ENCODE assay signal across 8 cellular contexts in the genomic region with DNA sequence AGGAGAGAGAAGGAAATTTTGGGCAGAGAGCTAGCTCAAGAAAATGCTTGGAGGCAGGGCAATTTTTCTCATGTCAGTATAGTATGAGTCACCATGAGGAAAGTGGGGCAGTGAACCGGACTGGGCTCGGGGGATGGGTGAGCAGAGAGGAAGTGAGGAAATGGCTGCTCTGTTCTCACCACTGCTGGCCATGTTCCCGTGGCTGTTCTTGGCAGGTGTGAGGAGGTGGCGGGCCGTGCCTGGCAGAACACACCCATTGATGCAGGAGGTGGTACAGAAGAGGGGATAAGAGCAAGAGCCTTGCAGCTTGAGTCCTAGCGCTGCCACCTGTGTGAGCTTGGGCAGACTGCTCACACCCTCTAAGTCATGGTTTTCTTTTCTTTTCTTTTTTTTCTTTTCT.
DNase-seq lines count a peak whose midpoint lies in the region; ATAC-seq, FAIRE-seq and TF ChIP-seq lines count a peak whose summit lies in the region.

No MANE protein-coding gene starts in this region.

- TF ChIP-seq EP300 in HepG2 (IDR thresholded peaks at IDR 0.05; ENCODE audit: low read depth in 2 of 2, low read length in 2 of 2): no peak
- TF ChIP-seq EP300 in HepG2 (CRISPR knock-in tag; IDR thresholded peaks at IDR 0.05; ENCODE audit: borderline replicate concordance): no peak

- H3K4me2 ChIP-seq in HepG2 (ENCODE audit: low read depth, low read length): peak overlapping the region; percentile 31; the same call in 1 of the 2 replicates

- H3K9ac ChIP-seq in HepG2 (ENCODE audit: insufficient read depth, low read depth, low read length): no peak overlapping the region

- H3K4me1 ChIP-seq in HepG2 (ENCODE audit: insufficient read depth, low read length): peaks cover 13% of the 10 kb centered on the region

- TF ChIP-seq POLR2A in NB4 (IDR thresholded peaks at IDR 0.05; ENCODE audit: extremely low read depth, insufficient read length) (no peak), HepG2 (IDR thresholded peaks at IDR 0.05; ENCODE audit: insufficient read depth in 1 of 2, low read depth in 2 of 2, low read length in 2 of 2) (no peak)

- no peaks in the 10 kb centered on the region for H3K9me3 Mint-ChIP-seq in T-helper 2 cell treated with Interferon-gamma antibody and Interleukin-4, amounts not matched to agents 5 μg/mL and 100 μg/mL, for 36 hours

- H3K27ac ChIP-seq in C4-2B: peak overlapping the region; percentile 29; the same call in 1 of the 2 replicates
- no peak overlapping the region for H3K27ac ChIP-seq in HepG2 (ENCODE audit: extremely low read length, insufficient read depth, low read length)

- ATAC-seq in GM21381 (IDR thresholded peaks at IDR 0.05; ENCODE audit: unreplicated experiment): peak; percentile 49
- peak; percentile 78 for ATAC-seq in HepG2
- ATAC-seq in GM19328 (IDR thresholded peaks at IDR 0.05; ENCODE audit: unreplicated experiment): no peak

- BruUV-seq in HepG2 (replicated peaks; lab: Mats Ljungman, UMichigan): no TSS peak

- DNase-seq in NB4 (ENCODE audit: low read depth): peak; percentile 69
- DNase-seq in brain pericyte (ENCODE audit: low read depth, low spot score): peak; percentile 46
- DNase-seq in HepG2 (ENCODE audit: low spot score): peak; percentile 33
- DNase-seq in germinal center (ENCODE audit: low spot score): no peak
- DNase-seq in T-helper 2 cell treated with Interferon-gamma antibody and Interleukin-4, amounts not matched to agents 5 μg/mL and 100 μg/mL, for 36 hours (ENCODE audit: low spot score): no peak

- no peak overlapping the region for H3K4me3 Mint-ChIP-seq in T-helper 2 cell treated with Interferon-gamma antibody and Interleukin-4, amounts not matched to agents 5 μg/mL and 100 μg/mL, for 36 hours

- no peak overlapping the region for H2AFZ ChIP-seq in HepG2 (ENCODE audit: low read length)

- no peaks in the 10 kb centered on the region for H3K27me3 Mint-ChIP-seq in T-helper 2 cell treated with Interferon-gamma antibody and Interleukin-4, amounts not matched to agents 5 μg/mL and 100 μg/mL, for 36 hours (ENCODE audit: low read depth)

- in situ Hi-C loops in HepG2 (cut with HindIII; ENCODE audit: extremely low pct_ligation_motif_present, low pct_unique_long_range_greater_than_20kb): no loop called here

- no peaks in the 10 kb centered on the region for H3K79me2 ChIP-seq in HepG2 (ENCODE audit: insufficient read depth, low read length)

- H4K20me1 ChIP-seq in HepG2 (ENCODE audit: insufficient read depth, low read length): no peaks in the 10 kb centered on the region

- TF ChIP-seq RAD21 in HepG2 (CRISPR knock-in tag; IDR thresholded peaks at IDR 0.05): no peak

- POLR2A ChIA-PET in HepG2 (lab: Yijun Ruan, JAX): no interaction called here

- H3K4me1 Mint-ChIP-seq in T-helper 2 cell treated with Interferon-gamma antibody and Interleukin-4, amounts not matched to agents 5 μg/mL and 100 μg/mL, for 36 hours (ENCODE audit: low read depth): no peaks in the 10 kb centered on the region

- WGBS in HepG2 (ENCODE audit: low lambda C conversion rate): 43% methylated on average over 6 of the region's 6 CpGs

- no peaks in the 10 kb centered on the region for H3K36me3 ChIP-seq in HepG2 (replicated peaks in 1 of 2; ENCODE audit: control insufficient read depth in 1 of 2, insufficient read depth in 2 of 2, low read length in 2 of 2)

- no peak for FAIRE-seq in HepG2 (lab: Jason Lieb, UNC)

- H3K27me3 ChIP-seq in HepG2 (ENCODE audit: control insufficient read depth in 1 of 2, insufficient read depth in 2 of 2, low read length in 2 of 2): no peaks in the 10 kb centered on the region

- CTCF ChIA-PET in HepG2 (lab: Yijun Ruan, JAX; ENCODE audit: low intra/inter-chr PET ratio, low total read pairs): no interaction called here

- no peak overlapping the region for H3K27ac Mint-ChIP-seq in T-helper 2 cell treated with Interferon-gamma antibody and Interleukin-4, amounts not matched to agents 5 μg/mL and 100 μg/mL, for 36 hours

- intact Hi-C loops in HepG2 (cut with micrococcal nuclease; ENCODE audit: unreplicated experiment): no loop called here

- TF ChIP-seq CTCF in C4-2B (conservative IDR thresholded peaks at IDR 0.05) (no peak), NB4 (IDR thresholded peaks at IDR 0.05; ENCODE audit: low read depth, low read length) (no peak), HepG2 (CRISPR knock-in tag; IDR thresholded peaks at IDR 0.05) (no peak)

- no peaks in the 10 kb centered on the region for H3K9me3 ChIP-seq in HepG2 (ENCODE audit: low read length)

- H3K36me3 Mint-ChIP-seq in T-helper 2 cell treated with Interferon-gamma antibody and Interleukin-4, amounts not matched to agents 5 μg/mL and 100 μg/mL, for 36 hours (ENCODE audit: low read depth): no peaks in the 10 kb centered on the region

- H3K4me3 ChIP-seq in NB4 (ENCODE audit: low read depth, low read length) (no peak overlapping the region), HepG2 (replicated peaks in 1 of 3; ENCODE audit: insufficient read depth in 1 of 3, low read depth in 2 of 3, low read length in 3 of 3) (no peak overlapping the region)

TF ChIP-seq in HepG2, 621 proteins besides CTCF, POLR2A, EP300 and RAD21 (continues in another document):
- no peak for TF ChIP-seq ZNF121 (CRISPR knock-in tag; IDR thresholded peaks at IDR 0.05)
- TF ChIP-seq POLR2AphosphoS5 (IDR thresholded peaks at IDR 0.05; ENCODE audit: low read depth, low read length): no peak
- TF ChIP-seq GABPA (IDR thresholded peaks at IDR 0.05; ENCODE audit: low read depth, low read length): no peak
- 0 out of 2 replicates have a peak, but pooled peaks have one; percentile 19 for TF ChIP-seq GABPA (CRISPR knock-in tag; IDR thresholded peaks at IDR 0.05; ENCODE audit: low read depth)
- peak; percentile 93 for TF ChIP-seq FOSL2 (CRISPR knock-in tag; IDR thresholded peaks at IDR 0.05)
- TF ChIP-seq ZNF644 (CRISPR knock-in tag; IDR thresholded peaks at IDR 0.05; ENCODE audit: low read depth): no peak; the same call in 1 of the 2 replicates
- no peak for TF ChIP-seq RFX5 (IDR thresholded peaks at IDR 0.05; ENCODE audit: low read depth, low read length)
- TF ChIP-seq ZNF274 (CRISPR knock-in tag; IDR thresholded peaks at IDR 0.05): no peak
- no peak for TF ChIP-seq MIXL1 (CRISPR knock-in tag; IDR thresholded peaks at IDR 0.05)
- TF ChIP-seq ZNF468 (CRISPR knock-in tag; IDR thresholded peaks at IDR 0.05): no peak
- TF ChIP-seq SRSF9 (IDR thresholded peaks at IDR 0.05; ENCODE audit: borderline replicate concordance, insufficient read depth, low read depth, low read length, poor library complexity, severe bottlenecking): no peak
- no peak for TF ChIP-seq SRSF1 (optimal IDR thresholded peaks at IDR 0.05; ENCODE audit: low read depth, low read length)
- no peak for TF ChIP-seq TBX3 (IDR thresholded peaks at IDR 0.05; ENCODE audit: borderline replicate concordance)
- TF ChIP-seq BRCA1 (CRISPR knock-in tag; IDR thresholded peaks at IDR 0.05): no peak
- TF ChIP-seq SP5 (CRISPR knock-in tag; IDR thresholded peaks at IDR 0.05; ENCODE audit: borderline replicate concordance, low read depth): no peak
- TF ChIP-seq, protein P1, sequence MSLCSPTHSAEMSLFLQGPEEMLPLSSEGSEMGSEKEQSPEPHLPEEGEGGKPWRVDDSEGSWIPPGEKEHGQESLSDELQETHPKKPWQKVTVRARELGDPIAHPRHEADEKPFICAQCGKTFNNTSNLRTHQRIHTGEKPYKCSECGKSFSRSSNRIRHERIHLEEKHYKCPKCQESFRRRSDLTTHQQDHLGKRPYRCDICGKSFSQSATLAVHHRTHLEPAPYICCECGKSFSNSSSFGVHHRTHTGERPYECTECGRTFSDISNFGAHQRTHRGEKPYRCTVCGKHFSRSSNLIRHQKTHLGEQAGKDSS (CRISPR knock-in tag; IDR thresholded peaks at IDR 0.05; ENCODE audit: borderline replicate concordance, low read depth): no peak
- no peak for TF ChIP-seq ZNF777 (CRISPR knock-in tag; IDR thresholded peaks at IDR 0.05)
- no peak for TF ChIP-seq ZNF124 (CRISPR knock-in tag; IDR thresholded peaks at IDR 0.05)
- TF ChIP-seq ZBTB33 (CRISPR knock-in tag; IDR thresholded peaks at IDR 0.05): 0 out of 2 replicates have a peak, but pooled peaks have one; percentile 47
- no peak for TF ChIP-seq ZNF460 (CRISPR knock-in tag; IDR thresholded peaks at IDR 0.05; ENCODE audit: borderline replicate concordance)
- TF ChIP-seq SOX6 (IDR thresholded peaks at IDR 0.05): no peak
- TF ChIP-seq SOX6 (CRISPR knock-in tag; IDR thresholded peaks at IDR 0.05): no peak
- no peak for TF ChIP-seq NR3C1 (CRISPR knock-in tag; IDR thresholded peaks at IDR 0.05)
- TF ChIP-seq HOXA9 (CRISPR knock-in tag; IDR thresholded peaks at IDR 0.05; ENCODE audit: borderline replicate concordance): no peak

Comparison
In these comparisons a context has a peak if more than half of its experiments do, and no peak if none do; other contexts are left out.
1. DNase-seq: peak in NB4 (single experiment), brain pericyte (single experiment) and HepG2 (single experiment); none in germinal center (single experiment) and T-helper 2 cell treated with Interferon-gamma antibody and Interleukin-4, amounts not matched to agents 5 μg/mL and 100 μg/mL, for 36 hours (single experiment).